Comparison of ENCODE assay signal across 7 cellular contexts in the genomic region with DNA sequence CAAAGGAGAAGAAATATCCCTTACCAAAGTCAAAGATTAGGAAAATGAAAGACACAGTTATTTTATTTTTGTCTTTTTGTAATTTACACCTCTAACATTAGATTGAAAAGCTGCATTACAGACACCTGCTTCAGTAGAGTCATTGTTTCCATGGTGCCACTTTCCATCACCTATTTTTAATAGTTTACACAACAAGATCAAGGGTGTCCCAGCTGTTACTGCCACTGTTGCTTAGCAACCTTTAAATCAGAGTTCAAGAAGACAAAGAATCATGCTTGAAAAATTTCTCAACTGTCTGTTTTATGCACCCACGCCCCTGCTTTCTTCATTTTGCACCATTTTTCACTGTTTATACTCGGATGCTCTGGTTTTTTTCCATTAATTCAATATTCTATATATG.
DNase-seq lines count a peak whose midpoint lies in the region; ATAC-seq and TF ChIP-seq lines count a peak whose summit lies in the region.

No MANE protein-coding gene starts in this region.

- no peaks in the 10 kb centered on the region for H3K4me1 ChIP-seq in foreskin keratinocyte

- TF ChIP-seq CTCF in foreskin keratinocyte (conservative IDR thresholded peaks at IDR 0.05): no peak

- peak; percentile 80 for ATAC-seq in GM18907 (IDR thresholded peaks at IDR 0.05; ENCODE audit: unreplicated experiment)
- ATAC-seq in HG02981 (IDR thresholded peaks at IDR 0.05; ENCODE audit: unreplicated experiment): peak; percentile 89
- no peak for ATAC-seq in foreskin keratinocyte

- H3K27ac ChIP-seq in foreskin keratinocyte: no peak overlapping the region
- H3K27ac ChIP-seq in substantia nigra (ENCODE audit: low read depth, low read length, poor library complexity, severe bottlenecking): no peak overlapping the region

- DNase-seq in NCI-H2171 treated with DMSO at 0.1 percent for 48 hours (lab: John Stamatoyannopoulos, UW) (peak; percentile 97), fibroblast of gingiva (ENCODE audit: low read depth) (peak; percentile 80), foreskin keratinocyte (no peak), substantia nigra (lab: John Stamatoyannopoulos, UW) (no peak)
- no peak for DNase-seq in activated effector memory CD4-positive, alpha-beta T cell treated with anti-CD3 and anti-CD28 coated beads, Interleukin-2, amount 50 U/mL, for 16 hours

- H3K27me3 ChIP-seq in foreskin keratinocyte: no peaks in the 10 kb centered on the region

Comparison
In these comparisons a context has a peak if more than half of its experiments do, and no peak if none do; other contexts are left out.
1. DNase-seq: peak in NCI-H2171 treated with DMSO at 0.1 percent for 48 hours (single experiment) and fibroblast of gingiva (single experiment); none in foreskin keratinocyte (0 of 2), substantia nigra (0 of 49) and activated effector memory CD4-positive, alpha-beta T cell treated with anti-CD3 and anti-CD28 coated beads, Interleukin-2, amount 50 U/mL, for 16 hours (single experiment).